ENCODE assay signal across 1 cellular context in genomic region chr4:153757407-153757806, GRCh38.
TF ChIP-seq lines count a peak whose summit lies in the region.

No MANE protein-coding gene starts in this region.

TF ChIP-seq in GM23338, 12 proteins besides CTCF, POLR2A, EP300 and RAD21 (continued from another document):
- TF ChIP-seq, protein P1, sequence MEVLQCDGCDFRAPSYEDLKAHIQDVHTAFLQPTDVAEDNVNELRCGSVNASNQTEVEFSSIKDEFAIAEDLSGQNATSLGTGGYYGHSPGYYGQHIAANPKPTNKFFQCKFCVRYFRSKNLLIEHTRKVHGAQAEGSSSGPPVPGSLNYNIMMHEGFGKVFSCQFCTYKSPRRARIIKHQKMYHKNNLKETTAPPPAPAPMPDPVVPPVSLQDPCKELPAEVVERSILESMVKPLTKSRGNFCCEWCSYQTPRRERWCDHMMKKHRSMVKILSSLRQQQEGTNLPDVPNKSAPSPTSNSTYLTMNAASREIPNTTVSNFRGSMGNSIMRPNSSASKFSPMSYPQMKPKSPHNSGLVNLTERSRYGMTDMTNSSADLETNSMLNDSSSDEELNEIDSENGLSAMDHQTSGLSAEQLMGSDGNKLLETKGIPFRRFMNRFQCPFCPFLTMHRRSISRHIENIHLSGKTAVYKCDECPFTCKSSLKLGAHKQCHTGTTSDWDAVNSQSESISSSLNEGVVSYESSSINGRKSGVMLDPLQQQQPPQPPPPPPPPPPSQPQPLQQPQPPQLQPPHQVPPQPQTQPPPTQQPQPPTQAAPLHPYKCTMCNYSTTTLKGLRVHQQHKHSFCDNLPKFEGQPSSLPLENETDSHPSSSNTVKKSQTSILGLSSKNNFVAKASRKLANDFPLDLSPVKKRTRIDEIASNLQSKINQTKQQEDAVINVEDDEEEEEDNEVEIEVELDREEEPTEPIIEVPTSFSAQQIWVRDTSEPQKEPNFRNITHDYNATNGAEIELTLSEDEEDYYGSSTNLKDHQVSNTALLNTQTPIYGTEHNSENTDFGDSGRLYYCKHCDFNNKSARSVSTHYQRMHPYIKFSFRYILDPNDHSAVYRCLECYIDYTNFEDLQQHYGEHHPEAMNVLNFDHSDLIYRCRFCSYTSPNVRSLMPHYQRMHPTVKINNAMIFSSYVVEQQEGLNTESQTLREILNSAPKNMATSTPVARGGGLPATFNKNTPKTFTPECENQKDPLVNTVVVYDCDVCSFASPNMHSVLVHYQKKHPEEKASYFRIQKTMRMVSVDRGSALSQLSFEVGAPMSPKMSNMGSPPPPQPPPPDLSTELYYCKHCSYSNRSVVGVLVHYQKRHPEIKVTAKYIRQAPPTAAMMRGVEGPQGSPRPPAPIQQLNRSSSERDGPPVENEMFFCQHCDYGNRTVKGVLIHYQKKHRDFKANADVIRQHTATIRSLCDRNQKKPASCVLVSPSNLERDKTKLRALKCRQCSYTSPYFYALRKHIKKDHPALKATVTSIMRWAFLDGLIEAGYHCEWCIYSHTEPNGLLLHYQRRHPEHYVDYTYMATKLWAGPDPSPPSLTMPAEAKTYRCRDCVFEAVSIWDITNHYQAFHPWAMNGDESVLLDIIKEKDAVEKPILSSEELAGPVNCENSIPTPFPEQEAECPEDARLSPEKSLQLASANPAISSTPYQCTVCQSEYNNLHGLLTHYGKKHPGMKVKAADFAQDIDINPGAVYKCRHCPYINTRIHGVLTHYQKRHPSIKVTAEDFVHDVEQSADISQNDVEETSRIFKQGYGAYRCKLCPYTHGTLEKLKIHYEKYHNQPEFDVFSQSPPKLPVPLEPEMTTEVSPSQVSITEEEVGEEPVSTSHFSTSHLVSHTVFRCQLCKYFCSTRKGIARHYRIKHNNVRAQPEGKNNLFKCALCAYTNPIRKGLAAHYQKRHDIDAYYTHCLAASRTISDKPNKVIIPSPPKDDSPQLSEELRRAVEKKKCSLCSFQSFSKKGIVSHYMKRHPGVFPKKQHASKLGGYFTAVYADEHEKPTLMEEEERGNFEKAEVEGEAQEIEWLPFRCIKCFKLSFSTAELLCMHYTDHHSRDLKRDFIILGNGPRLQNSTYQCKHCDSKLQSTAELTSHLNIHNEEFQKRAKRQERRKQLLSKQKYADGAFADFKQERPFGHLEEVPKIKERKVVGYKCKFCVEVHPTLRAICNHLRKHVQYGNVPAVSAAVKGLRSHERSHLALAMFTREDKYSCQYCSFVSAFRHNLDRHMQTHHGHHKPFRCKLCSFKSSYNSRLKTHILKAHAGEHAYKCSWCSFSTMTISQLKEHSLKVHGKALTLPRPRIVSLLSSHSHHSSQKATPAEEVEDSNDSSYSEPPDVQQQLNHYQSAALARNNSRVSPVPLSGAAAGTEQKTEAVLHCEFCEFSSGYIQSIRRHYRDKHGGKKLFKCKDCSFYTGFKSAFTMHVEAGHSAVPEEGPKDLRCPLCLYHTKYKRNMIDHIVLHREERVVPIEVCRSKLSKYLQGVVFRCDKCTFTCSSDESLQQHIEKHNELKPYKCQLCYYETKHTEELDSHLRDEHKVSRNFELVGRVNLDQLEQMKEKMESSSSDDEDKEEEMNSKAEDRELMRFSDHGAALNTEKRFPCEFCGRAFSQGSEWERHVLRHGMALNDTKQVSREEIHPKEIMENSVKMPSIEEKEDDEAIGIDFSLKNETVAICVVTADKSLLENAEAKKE (CRISPR knock-in tag; IDR thresholded peaks at IDR 0.05): no peak
- TF ChIP-seq STAT1 (IDR thresholded peaks at IDR 0.05; ENCODE audit: unreplicated experiment) (no peak), ZNF331 (CRISPR knock-in tag; IDR thresholded peaks at IDR 0.05; ENCODE audit: low read depth) (no peak)
- TF ChIP-seq, protein P2, sequence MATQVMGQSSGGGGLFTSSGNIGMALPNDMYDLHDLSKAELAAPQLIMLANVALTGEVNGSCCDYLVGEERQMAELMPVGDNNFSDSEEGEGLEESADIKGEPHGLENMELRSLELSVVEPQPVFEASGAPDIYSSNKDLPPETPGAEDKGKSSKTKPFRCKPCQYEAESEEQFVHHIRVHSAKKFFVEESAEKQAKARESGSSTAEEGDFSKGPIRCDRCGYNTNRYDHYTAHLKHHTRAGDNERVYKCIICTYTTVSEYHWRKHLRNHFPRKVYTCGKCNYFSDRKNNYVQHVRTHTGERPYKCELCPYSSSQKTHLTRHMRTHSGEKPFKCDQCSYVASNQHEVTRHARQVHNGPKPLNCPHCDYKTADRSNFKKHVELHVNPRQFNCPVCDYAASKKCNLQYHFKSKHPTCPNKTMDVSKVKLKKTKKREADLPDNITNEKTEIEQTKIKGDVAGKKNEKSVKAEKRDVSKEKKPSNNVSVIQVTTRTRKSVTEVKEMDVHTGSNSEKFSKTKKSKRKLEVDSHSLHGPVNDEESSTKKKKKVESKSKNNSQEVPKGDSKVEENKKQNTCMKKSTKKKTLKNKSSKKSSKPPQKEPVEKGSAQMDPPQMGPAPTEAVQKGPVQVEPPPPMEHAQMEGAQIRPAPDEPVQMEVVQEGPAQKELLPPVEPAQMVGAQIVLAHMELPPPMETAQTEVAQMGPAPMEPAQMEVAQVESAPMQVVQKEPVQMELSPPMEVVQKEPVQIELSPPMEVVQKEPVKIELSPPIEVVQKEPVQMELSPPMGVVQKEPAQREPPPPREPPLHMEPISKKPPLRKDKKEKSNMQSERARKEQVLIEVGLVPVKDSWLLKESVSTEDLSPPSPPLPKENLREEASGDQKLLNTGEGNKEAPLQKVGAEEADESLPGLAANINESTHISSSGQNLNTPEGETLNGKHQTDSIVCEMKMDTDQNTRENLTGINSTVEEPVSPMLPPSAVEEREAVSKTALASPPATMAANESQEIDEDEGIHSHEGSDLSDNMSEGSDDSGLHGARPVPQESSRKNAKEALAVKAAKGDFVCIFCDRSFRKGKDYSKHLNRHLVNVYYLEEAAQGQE (IDR thresholded peaks at IDR 0.05; ENCODE audit: unreplicated experiment): no peak
